Comparison of ENCODE assay signal across 1 cellular context in the genomic region with DNA sequence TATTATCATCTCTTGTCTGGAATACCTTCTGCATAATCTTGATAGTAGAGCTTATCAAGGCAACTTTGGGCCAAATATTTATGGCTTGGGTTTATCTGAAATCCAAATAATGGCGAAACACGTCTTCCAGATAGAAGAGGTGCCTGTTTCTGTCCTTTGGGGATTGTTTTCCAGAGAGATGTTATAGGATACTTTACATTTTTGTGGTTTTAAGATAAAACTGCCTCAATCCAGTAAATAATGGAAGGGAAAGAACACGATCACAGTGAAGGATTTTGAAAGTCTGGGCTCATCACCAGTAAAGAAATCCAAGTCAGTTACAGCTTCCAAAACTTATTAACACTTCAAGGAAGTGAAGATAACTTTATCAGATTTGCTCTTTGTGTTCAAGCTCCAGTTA.
TF ChIP-seq lines count a peak whose summit lies in the region.

No MANE protein-coding gene starts in this region.

TF ChIP-seq in GM23338, 12 proteins besides CTCF, POLR2A, EP300 and RAD21 (continued from another document):
- TF ChIP-seq, protein P1, sequence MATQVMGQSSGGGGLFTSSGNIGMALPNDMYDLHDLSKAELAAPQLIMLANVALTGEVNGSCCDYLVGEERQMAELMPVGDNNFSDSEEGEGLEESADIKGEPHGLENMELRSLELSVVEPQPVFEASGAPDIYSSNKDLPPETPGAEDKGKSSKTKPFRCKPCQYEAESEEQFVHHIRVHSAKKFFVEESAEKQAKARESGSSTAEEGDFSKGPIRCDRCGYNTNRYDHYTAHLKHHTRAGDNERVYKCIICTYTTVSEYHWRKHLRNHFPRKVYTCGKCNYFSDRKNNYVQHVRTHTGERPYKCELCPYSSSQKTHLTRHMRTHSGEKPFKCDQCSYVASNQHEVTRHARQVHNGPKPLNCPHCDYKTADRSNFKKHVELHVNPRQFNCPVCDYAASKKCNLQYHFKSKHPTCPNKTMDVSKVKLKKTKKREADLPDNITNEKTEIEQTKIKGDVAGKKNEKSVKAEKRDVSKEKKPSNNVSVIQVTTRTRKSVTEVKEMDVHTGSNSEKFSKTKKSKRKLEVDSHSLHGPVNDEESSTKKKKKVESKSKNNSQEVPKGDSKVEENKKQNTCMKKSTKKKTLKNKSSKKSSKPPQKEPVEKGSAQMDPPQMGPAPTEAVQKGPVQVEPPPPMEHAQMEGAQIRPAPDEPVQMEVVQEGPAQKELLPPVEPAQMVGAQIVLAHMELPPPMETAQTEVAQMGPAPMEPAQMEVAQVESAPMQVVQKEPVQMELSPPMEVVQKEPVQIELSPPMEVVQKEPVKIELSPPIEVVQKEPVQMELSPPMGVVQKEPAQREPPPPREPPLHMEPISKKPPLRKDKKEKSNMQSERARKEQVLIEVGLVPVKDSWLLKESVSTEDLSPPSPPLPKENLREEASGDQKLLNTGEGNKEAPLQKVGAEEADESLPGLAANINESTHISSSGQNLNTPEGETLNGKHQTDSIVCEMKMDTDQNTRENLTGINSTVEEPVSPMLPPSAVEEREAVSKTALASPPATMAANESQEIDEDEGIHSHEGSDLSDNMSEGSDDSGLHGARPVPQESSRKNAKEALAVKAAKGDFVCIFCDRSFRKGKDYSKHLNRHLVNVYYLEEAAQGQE (IDR thresholded peaks at IDR 0.05; ENCODE audit: unreplicated experiment), result no peak
- no peak for TF ChIP-seq EZH2 (IDR thresholded peaks at IDR 0.05; ENCODE audit: low read depth, unreplicated experiment)
- TF ChIP-seq CREB1 (CRISPR knock-in tag; IDR thresholded peaks at IDR 0.05; ENCODE audit: low read depth), result no peak
- no peak for TF ChIP-seq STAT1 (IDR thresholded peaks at IDR 0.05; ENCODE audit: unreplicated experiment)
- TF ChIP-seq NANOG (IDR thresholded peaks at IDR 0.05; ENCODE audit: borderline replicate concordance), result no peak
- TF ChIP-seq, protein P2, sequence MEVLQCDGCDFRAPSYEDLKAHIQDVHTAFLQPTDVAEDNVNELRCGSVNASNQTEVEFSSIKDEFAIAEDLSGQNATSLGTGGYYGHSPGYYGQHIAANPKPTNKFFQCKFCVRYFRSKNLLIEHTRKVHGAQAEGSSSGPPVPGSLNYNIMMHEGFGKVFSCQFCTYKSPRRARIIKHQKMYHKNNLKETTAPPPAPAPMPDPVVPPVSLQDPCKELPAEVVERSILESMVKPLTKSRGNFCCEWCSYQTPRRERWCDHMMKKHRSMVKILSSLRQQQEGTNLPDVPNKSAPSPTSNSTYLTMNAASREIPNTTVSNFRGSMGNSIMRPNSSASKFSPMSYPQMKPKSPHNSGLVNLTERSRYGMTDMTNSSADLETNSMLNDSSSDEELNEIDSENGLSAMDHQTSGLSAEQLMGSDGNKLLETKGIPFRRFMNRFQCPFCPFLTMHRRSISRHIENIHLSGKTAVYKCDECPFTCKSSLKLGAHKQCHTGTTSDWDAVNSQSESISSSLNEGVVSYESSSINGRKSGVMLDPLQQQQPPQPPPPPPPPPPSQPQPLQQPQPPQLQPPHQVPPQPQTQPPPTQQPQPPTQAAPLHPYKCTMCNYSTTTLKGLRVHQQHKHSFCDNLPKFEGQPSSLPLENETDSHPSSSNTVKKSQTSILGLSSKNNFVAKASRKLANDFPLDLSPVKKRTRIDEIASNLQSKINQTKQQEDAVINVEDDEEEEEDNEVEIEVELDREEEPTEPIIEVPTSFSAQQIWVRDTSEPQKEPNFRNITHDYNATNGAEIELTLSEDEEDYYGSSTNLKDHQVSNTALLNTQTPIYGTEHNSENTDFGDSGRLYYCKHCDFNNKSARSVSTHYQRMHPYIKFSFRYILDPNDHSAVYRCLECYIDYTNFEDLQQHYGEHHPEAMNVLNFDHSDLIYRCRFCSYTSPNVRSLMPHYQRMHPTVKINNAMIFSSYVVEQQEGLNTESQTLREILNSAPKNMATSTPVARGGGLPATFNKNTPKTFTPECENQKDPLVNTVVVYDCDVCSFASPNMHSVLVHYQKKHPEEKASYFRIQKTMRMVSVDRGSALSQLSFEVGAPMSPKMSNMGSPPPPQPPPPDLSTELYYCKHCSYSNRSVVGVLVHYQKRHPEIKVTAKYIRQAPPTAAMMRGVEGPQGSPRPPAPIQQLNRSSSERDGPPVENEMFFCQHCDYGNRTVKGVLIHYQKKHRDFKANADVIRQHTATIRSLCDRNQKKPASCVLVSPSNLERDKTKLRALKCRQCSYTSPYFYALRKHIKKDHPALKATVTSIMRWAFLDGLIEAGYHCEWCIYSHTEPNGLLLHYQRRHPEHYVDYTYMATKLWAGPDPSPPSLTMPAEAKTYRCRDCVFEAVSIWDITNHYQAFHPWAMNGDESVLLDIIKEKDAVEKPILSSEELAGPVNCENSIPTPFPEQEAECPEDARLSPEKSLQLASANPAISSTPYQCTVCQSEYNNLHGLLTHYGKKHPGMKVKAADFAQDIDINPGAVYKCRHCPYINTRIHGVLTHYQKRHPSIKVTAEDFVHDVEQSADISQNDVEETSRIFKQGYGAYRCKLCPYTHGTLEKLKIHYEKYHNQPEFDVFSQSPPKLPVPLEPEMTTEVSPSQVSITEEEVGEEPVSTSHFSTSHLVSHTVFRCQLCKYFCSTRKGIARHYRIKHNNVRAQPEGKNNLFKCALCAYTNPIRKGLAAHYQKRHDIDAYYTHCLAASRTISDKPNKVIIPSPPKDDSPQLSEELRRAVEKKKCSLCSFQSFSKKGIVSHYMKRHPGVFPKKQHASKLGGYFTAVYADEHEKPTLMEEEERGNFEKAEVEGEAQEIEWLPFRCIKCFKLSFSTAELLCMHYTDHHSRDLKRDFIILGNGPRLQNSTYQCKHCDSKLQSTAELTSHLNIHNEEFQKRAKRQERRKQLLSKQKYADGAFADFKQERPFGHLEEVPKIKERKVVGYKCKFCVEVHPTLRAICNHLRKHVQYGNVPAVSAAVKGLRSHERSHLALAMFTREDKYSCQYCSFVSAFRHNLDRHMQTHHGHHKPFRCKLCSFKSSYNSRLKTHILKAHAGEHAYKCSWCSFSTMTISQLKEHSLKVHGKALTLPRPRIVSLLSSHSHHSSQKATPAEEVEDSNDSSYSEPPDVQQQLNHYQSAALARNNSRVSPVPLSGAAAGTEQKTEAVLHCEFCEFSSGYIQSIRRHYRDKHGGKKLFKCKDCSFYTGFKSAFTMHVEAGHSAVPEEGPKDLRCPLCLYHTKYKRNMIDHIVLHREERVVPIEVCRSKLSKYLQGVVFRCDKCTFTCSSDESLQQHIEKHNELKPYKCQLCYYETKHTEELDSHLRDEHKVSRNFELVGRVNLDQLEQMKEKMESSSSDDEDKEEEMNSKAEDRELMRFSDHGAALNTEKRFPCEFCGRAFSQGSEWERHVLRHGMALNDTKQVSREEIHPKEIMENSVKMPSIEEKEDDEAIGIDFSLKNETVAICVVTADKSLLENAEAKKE (CRISPR knock-in tag; IDR thresholded peaks at IDR 0.05), result no peak
